Comparison of ENCODE assay signal across 1 cellular context in the genomic region with DNA sequence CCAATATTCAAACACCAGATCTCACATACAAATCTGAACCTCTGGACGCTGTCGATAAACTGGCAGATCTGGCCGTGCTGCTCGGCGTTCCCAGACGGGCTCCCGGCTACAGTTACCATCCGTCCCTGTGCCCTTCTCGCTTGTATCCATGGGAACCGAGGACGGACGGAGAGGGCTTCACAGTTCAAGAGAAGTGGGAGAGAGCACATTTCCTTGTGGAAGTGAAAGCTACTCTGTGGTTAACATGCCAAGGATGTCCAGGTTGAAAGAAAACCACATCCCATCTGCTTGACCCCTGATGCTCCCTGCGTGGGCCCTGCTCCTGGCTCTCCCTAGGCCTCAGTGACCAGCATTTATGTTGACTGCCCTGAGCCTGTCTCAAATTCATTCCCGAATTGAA.
TF ChIP-seq lines count a peak whose summit lies in the region.

No MANE protein-coding gene starts in this region.

TF ChIP-seq in GM23338, 12 proteins besides CTCF, POLR2A, EP300 and RAD21:
- no peak for TF ChIP-seq ZNF462 (CRISPR knock-in tag; IDR thresholded peaks at IDR 0.05)
- TF ChIP-seq ZNF114 (CRISPR knock-in tag; IDR thresholded peaks at IDR 0.05), result no peak
- TF ChIP-seq POLR2AphosphoS5 (IDR thresholded peaks at IDR 0.05; ENCODE audit: low read depth), result no peak
- TF ChIP-seq, protein P1, sequence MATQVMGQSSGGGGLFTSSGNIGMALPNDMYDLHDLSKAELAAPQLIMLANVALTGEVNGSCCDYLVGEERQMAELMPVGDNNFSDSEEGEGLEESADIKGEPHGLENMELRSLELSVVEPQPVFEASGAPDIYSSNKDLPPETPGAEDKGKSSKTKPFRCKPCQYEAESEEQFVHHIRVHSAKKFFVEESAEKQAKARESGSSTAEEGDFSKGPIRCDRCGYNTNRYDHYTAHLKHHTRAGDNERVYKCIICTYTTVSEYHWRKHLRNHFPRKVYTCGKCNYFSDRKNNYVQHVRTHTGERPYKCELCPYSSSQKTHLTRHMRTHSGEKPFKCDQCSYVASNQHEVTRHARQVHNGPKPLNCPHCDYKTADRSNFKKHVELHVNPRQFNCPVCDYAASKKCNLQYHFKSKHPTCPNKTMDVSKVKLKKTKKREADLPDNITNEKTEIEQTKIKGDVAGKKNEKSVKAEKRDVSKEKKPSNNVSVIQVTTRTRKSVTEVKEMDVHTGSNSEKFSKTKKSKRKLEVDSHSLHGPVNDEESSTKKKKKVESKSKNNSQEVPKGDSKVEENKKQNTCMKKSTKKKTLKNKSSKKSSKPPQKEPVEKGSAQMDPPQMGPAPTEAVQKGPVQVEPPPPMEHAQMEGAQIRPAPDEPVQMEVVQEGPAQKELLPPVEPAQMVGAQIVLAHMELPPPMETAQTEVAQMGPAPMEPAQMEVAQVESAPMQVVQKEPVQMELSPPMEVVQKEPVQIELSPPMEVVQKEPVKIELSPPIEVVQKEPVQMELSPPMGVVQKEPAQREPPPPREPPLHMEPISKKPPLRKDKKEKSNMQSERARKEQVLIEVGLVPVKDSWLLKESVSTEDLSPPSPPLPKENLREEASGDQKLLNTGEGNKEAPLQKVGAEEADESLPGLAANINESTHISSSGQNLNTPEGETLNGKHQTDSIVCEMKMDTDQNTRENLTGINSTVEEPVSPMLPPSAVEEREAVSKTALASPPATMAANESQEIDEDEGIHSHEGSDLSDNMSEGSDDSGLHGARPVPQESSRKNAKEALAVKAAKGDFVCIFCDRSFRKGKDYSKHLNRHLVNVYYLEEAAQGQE (IDR thresholded peaks at IDR 0.05; ENCODE audit: unreplicated experiment), result no peak
- TF ChIP-seq EZH2 (IDR thresholded peaks at IDR 0.05; ENCODE audit: low read depth, unreplicated experiment), result no peak
- TF ChIP-seq, protein P2, sequence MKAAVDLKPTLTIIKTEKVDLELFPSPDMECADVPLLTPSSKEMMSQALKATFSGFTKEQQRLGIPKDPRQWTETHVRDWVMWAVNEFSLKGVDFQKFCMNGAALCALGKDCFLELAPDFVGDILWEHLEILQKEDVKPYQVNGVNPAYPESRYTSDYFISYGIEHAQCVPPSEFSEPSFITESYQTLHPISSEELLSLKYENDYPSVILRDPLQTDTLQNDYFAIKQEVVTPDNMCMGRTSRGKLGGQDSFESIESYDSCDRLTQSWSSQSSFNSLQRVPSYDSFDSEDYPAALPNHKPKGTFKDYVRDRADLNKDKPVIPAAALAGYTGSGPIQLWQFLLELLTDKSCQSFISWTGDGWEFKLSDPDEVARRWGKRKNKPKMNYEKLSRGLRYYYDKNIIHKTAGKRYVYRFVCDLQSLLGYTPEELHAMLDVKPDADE (IDR thresholded peaks at IDR 0.05), result no peak
- no peak for TF ChIP-seq NANOG (IDR thresholded peaks at IDR 0.05; ENCODE audit: borderline replicate concordance)
- TF ChIP-seq ZNF331 (CRISPR knock-in tag; IDR thresholded peaks at IDR 0.05; ENCODE audit: low read depth), result no peak
- no peak for TF ChIP-seq EZH2phosphoT487 (IDR thresholded peaks at IDR 0.05; ENCODE audit: unreplicated experiment)
- TF ChIP-seq JUNB (IDR thresholded peaks at IDR 0.05; ENCODE audit: unreplicated experiment), result no peak
- TF ChIP-seq CREB1 (CRISPR knock-in tag; IDR thresholded peaks at IDR 0.05; ENCODE audit: low read depth), result no peak
- no peak for TF ChIP-seq STAT1 (IDR thresholded peaks at IDR 0.05; ENCODE audit: unreplicated experiment)
TF ChIP-seq in GM23338: peak in this region for 0.
